Comparison of ENCODE assay signal across 8 cellular contexts in genomic region chr10:72692057-72692891, GRCh38. TPM values are rescaled to one million over a fixed set of nuclear protein-coding genes. Genes with fewer than 3 reads are reported as not detected.
DNase-seq lines count a peak whose midpoint lies in the region; ATAC-seq, FAIRE-seq and TF ChIP-seq lines count a peak whose summit lies in the region.

Gene MCU, plus strand, starts transcription at chr10:72692143. Its CDS starts 9 bp downstream, at chr10:72692152.

- H3K9me3 ChIP-seq in CD8-positive, alpha-beta T cell (ENCODE audit: low read length), result no peaks in the 10 kb centered on the region
- H3K9me3 ChIP-seq in neural cell (ENCODE audit: low read length), result no peaks in the 10 kb centered on the region

- CTCF ChIA-PET in CD8-positive, alpha-beta T cell (lab: Charles Lee), result interaction anchor here (1.1 to 1.3 kb wide), 2 partner anchors 328 to 342 kb away, joined by 3 read pairs; no protein-coding TSS in a partner anchor

- peaks cover 15% of the 10 kb centered on the region for H3K79me2 ChIP-seq in neural cell (replicated peaks; ENCODE audit: insufficient read depth, low read length)

- peak within 1 kb of the TSS; percentile 69 for H2AFZ ChIP-seq in neural cell (ENCODE audit: low read depth, low read length)

- H3K4me3 Mint-ChIP-seq in CD8-positive, alpha-beta T cell, result peak within 1 kb of the TSS; percentile 92
- peak within 1 kb of the TSS; percentile 91 for H3K4me3 Mint-ChIP-seq in stimulated activated naive CD8-positive, alpha-beta T cell treated with anti-CD3 and anti-CD28 coated beads, Interleukin-15, Interleukin-2, amounts not matched to agents 100 ng/mL and 50 ng/mL, for 24 hours

- H3K36me3 ChIP-seq in CD8-positive, alpha-beta T cell (ENCODE audit: insufficient read depth, low read length), result no peaks in the 10 kb centered on the region
- H3K36me3 ChIP-seq in neural cell (ENCODE audit: insufficient read depth, low read length), result no peaks in the 10 kb centered on the region

- TF ChIP-seq RAD21 in neural cell (conservative IDR thresholded peaks at IDR 0.05), result peak; percentile 36

- peak within 1 kb of the TSS; percentile 88 for H3K27ac Mint-ChIP-seq in CD8-positive, alpha-beta T cell
- H3K27ac Mint-ChIP-seq in stimulated activated naive CD8-positive, alpha-beta T cell treated with anti-CD3 and anti-CD28 coated beads, Interleukin-15, Interleukin-2, amounts not matched to agents 100 ng/mL and 50 ng/mL, for 24 hours, result peak within 1 kb of the TSS; percentile 81

- peak within 1 kb of the TSS; percentile 98 for H3K4me2 ChIP-seq in neural cell (ENCODE audit: low read length)

- FAIRE-seq in RCC 7860 (lab: Jason Lieb, UNC), result no peak

- POLR2A ChIA-PET in CD8-positive, alpha-beta T cell (lab: Charles Lee), result interaction anchor here (0.6 to 1.1 kb wide), 5 partner anchors 13 to 404 kb away, joined by 3 to 7 read pairs (median 5); partner anchors contain the start of gene MICU1

- H3K36me3 Mint-ChIP-seq in CD8-positive, alpha-beta T cell, result peaks cover 2% of the 10 kb centered on the region
- H3K36me3 Mint-ChIP-seq in stimulated activated naive CD8-positive, alpha-beta T cell treated with anti-CD3 and anti-CD28 coated beads, Interleukin-15, Interleukin-2, amounts not matched to agents 100 ng/mL and 50 ng/mL, for 24 hours (ENCODE audit: low read depth), result no peaks in the 10 kb centered on the region

- H3K4me1 ChIP-seq in CD8-positive, alpha-beta T cell (ENCODE audit: insufficient read depth, low read length), result peaks cover 18% of the 10 kb centered on the region

- peak within 1 kb of the TSS; percentile 37 for H3K27ac ChIP-seq in CD8-positive, alpha-beta T cell (ENCODE audit: low read depth, low read length)
- no peak within 1 kb of the TSS for H3K27ac ChIP-seq in neural cell (ENCODE audit: low read length)

- H3K4me3 ChIP-seq in CD8-positive, alpha-beta T cell (ENCODE audit: low read depth, low read length), result peak within 1 kb of the TSS; percentile 89
- H3K4me3 ChIP-seq in fibroblast of villous mesenchyme (ENCODE audit: low read depth, low read length) (peak within 1 kb of the TSS; percentile 91), neural cell (ENCODE audit: low read length) (peak within 1 kb of the TSS; percentile 96)

- peaks cover 4% of the 10 kb centered on the region for H3K27me3 Mint-ChIP-seq in CD8-positive, alpha-beta T cell (ENCODE audit: low read depth)
- H3K27me3 Mint-ChIP-seq in stimulated activated naive CD8-positive, alpha-beta T cell treated with anti-CD3 and anti-CD28 coated beads, Interleukin-15, Interleukin-2, amounts not matched to agents 100 ng/mL and 50 ng/mL, for 24 hours, result no peaks in the 10 kb centered on the region

- ATAC-seq in CD8-positive, alpha-beta T cell, result peak; percentile 95
- ATAC-seq in GM19455 (IDR thresholded peaks at IDR 0.05; ENCODE audit: unreplicated experiment) (peak; percentile 88), HG03571 (IDR thresholded peaks at IDR 0.05; ENCODE audit: unreplicated experiment) (peak; percentile 86)

- H3K27me3 ChIP-seq in CD8-positive, alpha-beta T cell (ENCODE audit: insufficient read depth, low read length), result no peaks in the 10 kb centered on the region
- no peaks in the 10 kb centered on the region for H3K27me3 ChIP-seq in neural cell (ENCODE audit: insufficient read depth, low read depth, low read length)

- peak within 1 kb of the TSS; percentile 67 for H3K9ac ChIP-seq in neural cell (ENCODE audit: low read length)

- H3K4me1 Mint-ChIP-seq in CD8-positive, alpha-beta T cell (ENCODE audit: low read depth), result peaks cover 33% of the 10 kb centered on the region
- peaks cover 39% of the 10 kb centered on the region for H3K4me1 Mint-ChIP-seq in stimulated activated naive CD8-positive, alpha-beta T cell treated with anti-CD3 and anti-CD28 coated beads, Interleukin-15, Interleukin-2, amounts not matched to agents 100 ng/mL and 50 ng/mL, for 24 hours (ENCODE audit: low read depth)

- H3K9me3 Mint-ChIP-seq in CD8-positive, alpha-beta T cell, result no peaks in the 10 kb centered on the region
- H3K9me3 Mint-ChIP-seq in stimulated activated naive CD8-positive, alpha-beta T cell treated with anti-CD3 and anti-CD28 coated beads, Interleukin-15, Interleukin-2, amounts not matched to agents 100 ng/mL and 50 ng/mL, for 24 hours, result no peaks in the 10 kb centered on the region

- peak; percentile 59 for TF ChIP-seq EP300 in neural cell (conservative IDR thresholded peaks at IDR 0.05; ENCODE audit: poor library complexity, severe bottlenecking)

- no peaks in the 10 kb centered on the region for H4K20me1 ChIP-seq in neural cell (ENCODE audit: insufficient read depth)

- no peak for TF ChIP-seq CTCF in CD8-positive, alpha-beta T cell (IDR thresholded peaks at IDR 0.05)
- TF ChIP-seq CTCF in fibroblast of villous mesenchyme (IDR thresholded peaks at IDR 0.05; ENCODE audit: insufficient read depth, low read depth, low read length) (no peak), neural cell (IDR thresholded peaks at IDR 0.05; ENCODE audit: poor library complexity, severe bottlenecking) (peak; percentile 24)

- peak; percentile 85 to 96 (median 92) for DNase-seq in CD8-positive, alpha-beta T cell
- DNase-seq in RCC 7860 (ENCODE audit: low spot score), result peak; percentile 91
- peak; percentile 89 for DNase-seq in activated effector memory CD4-positive, alpha-beta T cell treated with Interleukin-2 at 50 U/mL for 16 hours
- DNase-seq in fibroblast of villous mesenchyme (ENCODE audit: low read depth), result peak; percentile 93

- no peaks in the 10 kb centered on the region for H3K9me2 ChIP-seq in neural cell (ENCODE audit: insufficient read depth, low read length)

- no peaks in the 10 kb centered on the region for H3F3A ChIP-seq in neural cell (ENCODE audit: insufficient read depth, low read length, poor library complexity, severe bottlenecking)

- intact Hi-C loops in CD8-positive, alpha-beta T cell (cut with DNase I, micrococcal nuclease), result loop anchor here (1.0 to 10.0 kb wide), 13 partner anchors 66 to 920 kb away; partner anchors contain the start of genes ECD (in 2 of the 2), FAM149B1 (in 2 of the 2), MICU1 (in 2 of the 2) and ANXA7 (in 1 of the 2)

TF ChIP-seq in neural cell, 6 proteins besides CTCF, POLR2A, EP300 and RAD21:
- TF ChIP-seq TAF1 (IDR thresholded peaks at IDR 0.05; ENCODE audit: low read depth) (peak; percentile 100), REST (IDR thresholded peaks at IDR 0.05; ENCODE audit: borderline replicate concordance) (peak; percentile 99), EZH2 (IDR thresholded peaks at IDR 0.05; ENCODE audit: borderline replicate concordance, insufficient read depth, low read length, poor library complexity, severe bottlenecking) (no peak), POLR2AphosphoS5 (IDR thresholded peaks at IDR 0.05) (peak; percentile 82), SMC3 (conservative IDR thresholded peaks at IDR 0.05; ENCODE audit: poor library complexity) (peak; percentile 34), MXI1 (conservative IDR thresholded peaks at IDR 0.05; ENCODE audit: poor library complexity, severe bottlenecking) (peak; percentile 33)
TF ChIP-seq in neural cell: peak in this region for 5.

RNA-seq across cellular contexts. Expression of gene MCU, which starts in this region (rescaled TPM):
- 1 to 10 TPM; 6.7 to 7.2 TPM for total RNA-seq in CD8-positive, alpha-beta T cell
- total RNA-seq in fibroblast of villous mesenchyme, result 40.9 and 41.9 TPM in 2 replicates
- 16.5 and 22.9 TPM in 2 replicates for polyA plus RNA-seq in neural cell
- 27.1 and 28.5 TPM in 2 replicates for polyA minus RNA-seq in neural cell
